In genomic region chr7:123774498-123774897, GRCh38 we compare ENCODE assay signal across 1 cellular context.
TF ChIP-seq lines count a peak whose summit lies in the region.

No MANE protein-coding gene starts in this region.

TF ChIP-seq in A549, 52 proteins besides CTCF, POLR2A, EP300 and RAD21:
- no peak for TF ChIP-seq REST (IDR thresholded peaks at IDR 0.05)
- no peak for TF ChIP-seq RFX5 (IDR thresholded peaks at IDR 0.05)
- no peak for TF ChIP-seq EHMT2 (IDR thresholded peaks at IDR 0.05; ENCODE audit: low read depth)
- no peak for TF ChIP-seq ZNF302 (CRISPR knock-in tag; IDR thresholded peaks at IDR 0.05)
- no peak for TF ChIP-seq HOXB5 (CRISPR knock-in tag; IDR thresholded peaks at IDR 0.05)
- TF ChIP-seq POLR2AphosphoS2 (conservative IDR thresholded peaks at IDR 0.05; ENCODE audit: low read length) = no peak
- no peak for TF ChIP-seq FOSL2 (IDR thresholded peaks at IDR 0.05)
- TF ChIP-seq FOSL2 (CRISPR knock-in tag; IDR thresholded peaks at IDR 0.05) = no peak
- no peak for TF ChIP-seq NR3C1 (IDR thresholded peaks at IDR 0.05)
- TF ChIP-seq PHF8 (IDR thresholded peaks at IDR 0.05; ENCODE audit: borderline replicate concordance, low read depth) = no peak
- no peak for TF ChIP-seq CEBPB (IDR thresholded peaks at IDR 0.05)
- TF ChIP-seq MAZ (IDR thresholded peaks at IDR 0.05; ENCODE audit: borderline replicate concordance, low read depth, low read length) = no peak
- no peak for TF ChIP-seq USF2 (IDR thresholded peaks at IDR 0.05)
- no peak for TF ChIP-seq NPAS2 (CRISPR knock-in tag; IDR thresholded peaks at IDR 0.05; ENCODE audit: borderline replicate concordance)
- no peak for TF ChIP-seq FOSB (CRISPR knock-in tag; IDR thresholded peaks at IDR 0.05)
- TF ChIP-seq CHD2 (IDR thresholded peaks at IDR 0.05; ENCODE audit: low read length, partially characterized antibody) = no peak
- TF ChIP-seq BHLHE40 (IDR thresholded peaks at IDR 0.05; ENCODE audit: low read depth, low read length) = no peak
- no peak for TF ChIP-seq MYC (IDR thresholded peaks at IDR 0.05; ENCODE audit: borderline replicate concordance, low read length)
TF ChIP-seq in A549: peak in this region for 0.
